Comparison of ENCODE assay signal across 8 cellular contexts in the genomic region with DNA sequence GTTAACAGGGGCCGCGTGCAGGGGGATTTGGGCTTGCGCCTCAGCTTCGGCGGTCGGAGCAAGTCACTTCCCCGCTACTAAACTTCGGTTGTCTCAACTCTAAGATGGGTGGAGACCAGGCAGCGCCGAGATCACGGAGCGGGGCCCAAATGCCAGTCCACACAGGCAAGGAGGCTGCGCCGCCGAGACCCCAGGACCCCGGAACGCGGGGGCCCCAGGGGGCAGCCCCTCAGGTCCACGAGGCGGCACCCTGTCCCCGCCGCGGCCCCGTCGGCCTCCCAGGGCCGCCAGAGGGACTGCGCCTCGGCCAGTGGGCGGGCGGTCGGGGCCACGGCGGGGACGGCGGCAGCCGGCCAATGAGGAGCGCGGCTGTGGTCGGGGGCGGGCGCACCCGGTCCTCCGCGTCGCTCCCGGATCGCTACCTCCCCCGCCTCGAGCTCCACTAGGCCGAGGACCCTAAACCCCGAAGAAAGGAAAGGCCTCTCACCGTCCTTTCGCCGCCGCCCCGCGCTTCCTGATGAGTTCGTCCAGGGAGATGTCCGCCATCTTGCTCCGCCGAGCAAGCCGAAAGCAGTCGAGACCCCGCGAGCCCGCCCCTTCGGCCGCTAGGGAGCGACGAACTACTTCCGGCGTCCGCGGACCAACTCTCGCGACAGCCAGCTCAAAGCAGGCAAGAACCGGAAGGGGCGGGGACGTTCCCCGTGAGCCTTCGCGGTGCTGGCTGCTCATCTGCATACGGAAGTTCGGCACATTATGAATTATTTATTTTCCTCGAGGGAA. TPM values are rescaled to one million over a fixed set of nuclear protein-coding genes. Genes with fewer than 3 reads are reported as not detected.
DNase-seq lines count a peak whose midpoint lies in the region; ATAC-seq and FAIRE-seq lines count a peak whose summit lies in the region.

A gene with protein sequence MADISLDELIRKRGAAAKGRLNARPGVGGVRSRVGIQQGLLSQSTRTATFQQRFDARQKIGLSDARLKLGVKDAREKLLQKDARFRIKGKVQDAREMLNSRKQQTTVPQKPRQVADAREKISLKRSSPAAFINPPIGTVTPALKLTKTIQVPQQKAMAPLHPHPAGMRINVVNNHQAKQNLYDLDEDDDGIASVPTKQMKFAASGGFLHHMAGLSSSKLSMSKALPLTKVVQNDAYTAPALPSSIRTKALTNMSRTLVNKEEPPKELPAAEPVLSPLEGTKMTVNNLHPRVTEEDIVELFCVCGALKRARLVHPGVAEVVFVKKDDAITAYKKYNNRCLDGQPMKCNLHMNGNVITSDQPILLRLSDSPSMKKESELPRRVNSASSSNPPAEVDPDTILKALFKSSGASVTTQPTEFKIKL (minus strand): TSS at position 572 of the 780 bp plus-strand sequence. CDS start 26 bp downstream, at position 546.

- peak within 1 kb of the TSS; percentile 44 for H2AFZ ChIP-seq in mesenchymal stem cell (ENCODE audit: low read depth, low read length)

- peaks cover 8% of the 10 kb centered on the region for H3K79me1 ChIP-seq in mesenchymal stem cell (replicated peaks; ENCODE audit: low read length, poor library complexity, severe bottlenecking)

- peak within 1 kb of the TSS; percentile 63 for H2AK5ac ChIP-seq in mesenchymal stem cell (ENCODE audit: low read length, severe bottlenecking)

- H2BK12ac ChIP-seq in mesenchymal stem cell (ENCODE audit: low read length in 2 of 2): peak within 1 kb of the TSS in 1 of 2 experiments; percentile 37

- peak within 1 kb of the TSS; percentile 70 to 94 for H3K4ac ChIP-seq in mesenchymal stem cell (ENCODE audit: low read depth in 1 of 2, low read length in 2 of 2)

- no peaks in the 10 kb centered on the region for H3K27me3 ChIP-seq in mesenchymal stem cell (ENCODE audit: control insufficient read depth in 1 of 2, insufficient read depth in 1 of 2, low read length in 2 of 2)

- H3K9ac ChIP-seq in mesenchymal stem cell (ENCODE audit: low read length): peak within 1 kb of the TSS; percentile 94

- no peaks in the 10 kb centered on the region for H3K9me3 ChIP-seq in mesenchymal stem cell (ENCODE audit: control insufficient read depth, low read length)

- peaks cover 18 to 19% of the 10 kb centered on the region in 2 experiments for H3K36me3 ChIP-seq in mesenchymal stem cell (ENCODE audit: control insufficient read depth in 1 of 2, insufficient read depth in 2 of 2, low read depth in 1 of 2, low read length in 2 of 2)

- H3K36me3 Mint-ChIP-seq in effector memory CD8-positive, alpha-beta T cell (ENCODE audit: insufficient read depth): peaks cover 63% of the 10 kb centered on the region

- no peak within 1 kb of the TSS for H3K23ac ChIP-seq in mesenchymal stem cell (ENCODE audit: low read length in 2 of 2)

- peaks cover 34% of the 10 kb centered on the region for H3K4me1 ChIP-seq in mesenchymal stem cell (ENCODE audit: control insufficient read depth, insufficient read depth, low read depth, low read length)

- peak within 1 kb of the TSS; percentile 97 to 98 for H3K4me3 Mint-ChIP-seq in effector memory CD8-positive, alpha-beta T cell

- in situ Hi-C loops in Caki2 (cut with HindIII; ENCODE audit: low pct_unique_long_range_greater_than_20kb, low sequenced_read_pairs): no loop called here

- no peaks in the 10 kb centered on the region for H3K9me3 Mint-ChIP-seq in effector memory CD8-positive, alpha-beta T cell

- H3K4me2 ChIP-seq in mesenchymal stem cell (ENCODE audit: low read length, poor library complexity, severe bottlenecking): peak within 1 kb of the TSS; percentile 85

- H4K91ac ChIP-seq in mesenchymal stem cell (ENCODE audit: low read length): peak within 1 kb of the TSS; percentile 97

- peak within 1 kb of the TSS; percentile 63 to 98 for H3K14ac ChIP-seq in mesenchymal stem cell (ENCODE audit: low read length in 2 of 2)

- no peaks in the 10 kb centered on the region for H3K27me3 Mint-ChIP-seq in effector memory CD8-positive, alpha-beta T cell

- peak within 1 kb of the TSS; percentile 95 for H4K8ac ChIP-seq in mesenchymal stem cell (ENCODE audit: low read length)

- ATAC-seq in GM21367 (IDR thresholded peaks at IDR 0.05; ENCODE audit: unreplicated experiment): peak; percentile 54
- peak; percentile 74 for ATAC-seq in effector memory CD8-positive, alpha-beta T cell (replicated peaks)

- peak within 1 kb of the TSS; percentile 87 for H2BK5ac ChIP-seq in mesenchymal stem cell (ENCODE audit: low read depth, low read length, poor library complexity, severe bottlenecking)

- DNase-seq in Caki2 (ENCODE audit: low read depth) (peak; percentile 97), HTR-8/SVneo (ENCODE audit: insufficient read length, low spot score) (peak; percentile 96), NOMO-1 treated with DMSO at 0.1 percent for 48 hours (lab: John Stamatoyannopoulos, UW; ENCODE audit: unreplicated experiment) (peak; percentile 96), mesenchymal stem cell (peak; percentile 98)
- peak; percentile 98 to 99 for DNase-seq in activated CD8-positive, alpha-beta memory T cell treated with anti-CD3 and anti-CD28 coated beads for 4 hours (ENCODE audit: low read depth in 2 of 2)
- peak; percentile 98 for DNase-seq in effector memory CD8-positive, alpha-beta T cell
- peak; percentile 98 for DNase-seq in stimulated activated CD8-positive, alpha-beta memory T cell treated with anti-CD3 and anti-CD28 coated beads, Interleukin-12 subunit alpha, Interleukin-12 subunit beta, amount 100 ng/mL, for 4 hours (ENCODE audit: low read depth)

- H3K27ac ChIP-seq in mesenchymal stem cell (ENCODE audit: low read length, poor library complexity, severe bottlenecking): peak within 1 kb of the TSS; percentile 99

- H3K4me1 Mint-ChIP-seq in effector memory CD8-positive, alpha-beta T cell (ENCODE audit: low read depth in 2 of 2): peaks cover 46 to 51% of the 10 kb centered on the region in 2 donors

- peak; percentile 80 for FAIRE-seq in HTR-8/SVneo (lab: Jason Lieb, UNC)

- peak within 1 kb of the TSS; percentile 100 for H3K27ac Mint-ChIP-seq in effector memory CD8-positive, alpha-beta T cell

- peak within 1 kb of the TSS; percentile 97 to 100 for H3K18ac ChIP-seq in mesenchymal stem cell (ENCODE audit: low read depth in 1 of 2, low read length in 2 of 2)

- peak within 1 kb of the TSS; percentile 94 for H2BK120ac ChIP-seq in mesenchymal stem cell (ENCODE audit: low read depth, low read length)

- WGBS in mesenchymal stem cell: under 1% methylated on average over 62 of the region's 85 CpGs

- H3K4me3 ChIP-seq in mesenchymal stem cell (ENCODE audit: insufficient read depth in 1 of 2, low read depth in 1 of 2, low read length in 2 of 2): peak within 1 kb of the TSS; percentile 82 to 83

- peak within 1 kb of the TSS; percentile 78 for H2BK15ac ChIP-seq in mesenchymal stem cell (ENCODE audit: low read depth, poor library complexity, severe bottlenecking)

RNA-seq across cellular contexts. Expression of the gene that starts here (rescaled TPM):
- 10.9 and 15.7 TPM in 2 replicates for total RNA-seq in Caki2 (2014; rRNA removed; shearing (Covaris generic); ENCODE audit: low replicate concordance)
- 26.3 TPM for polyA plus RNA-seq in mesenchymal stem cell (2013, experiment 1 of 2)
- 25.3 TPM for polyA plus RNA-seq in mesenchymal stem cell (2013, experiment 2 of 2)

Comparison
In these comparisons a context has a peak if more than half of its experiments do, and no peak if none do; other contexts are left out.
1. Peak in every context shown above with its lines: DNase-seq, ATAC-seq, H3K4me3 ChIP-seq and H3K27ac ChIP-seq.